1 cellular context compared by ENCODE assay signal in the genomic region with DNA sequence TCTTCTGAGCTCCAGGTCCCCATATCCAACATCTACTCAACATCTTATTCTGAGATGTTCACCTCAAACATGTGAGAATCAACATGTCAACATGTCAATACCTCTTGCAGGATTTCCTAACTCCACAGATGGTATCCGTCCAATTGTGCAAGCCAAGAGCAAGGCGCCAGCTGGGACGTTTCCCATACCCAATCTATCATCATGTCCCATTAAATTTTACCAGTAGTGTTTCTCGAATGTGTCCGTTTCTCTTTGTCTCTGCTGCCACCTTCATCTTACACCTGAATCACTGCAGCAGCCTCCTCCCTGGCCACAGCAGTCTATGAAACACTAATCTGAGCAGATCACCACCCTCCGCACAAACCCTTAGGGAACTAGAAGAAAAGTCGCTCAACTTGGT.
TF ChIP-seq lines count a peak whose summit lies in the region.

No MANE protein-coding gene starts in this region.

TF ChIP-seq in H1, 55 proteins besides CTCF, POLR2A, EP300 and RAD21 (continued from another document):
- TF ChIP-seq, protein P1, sequence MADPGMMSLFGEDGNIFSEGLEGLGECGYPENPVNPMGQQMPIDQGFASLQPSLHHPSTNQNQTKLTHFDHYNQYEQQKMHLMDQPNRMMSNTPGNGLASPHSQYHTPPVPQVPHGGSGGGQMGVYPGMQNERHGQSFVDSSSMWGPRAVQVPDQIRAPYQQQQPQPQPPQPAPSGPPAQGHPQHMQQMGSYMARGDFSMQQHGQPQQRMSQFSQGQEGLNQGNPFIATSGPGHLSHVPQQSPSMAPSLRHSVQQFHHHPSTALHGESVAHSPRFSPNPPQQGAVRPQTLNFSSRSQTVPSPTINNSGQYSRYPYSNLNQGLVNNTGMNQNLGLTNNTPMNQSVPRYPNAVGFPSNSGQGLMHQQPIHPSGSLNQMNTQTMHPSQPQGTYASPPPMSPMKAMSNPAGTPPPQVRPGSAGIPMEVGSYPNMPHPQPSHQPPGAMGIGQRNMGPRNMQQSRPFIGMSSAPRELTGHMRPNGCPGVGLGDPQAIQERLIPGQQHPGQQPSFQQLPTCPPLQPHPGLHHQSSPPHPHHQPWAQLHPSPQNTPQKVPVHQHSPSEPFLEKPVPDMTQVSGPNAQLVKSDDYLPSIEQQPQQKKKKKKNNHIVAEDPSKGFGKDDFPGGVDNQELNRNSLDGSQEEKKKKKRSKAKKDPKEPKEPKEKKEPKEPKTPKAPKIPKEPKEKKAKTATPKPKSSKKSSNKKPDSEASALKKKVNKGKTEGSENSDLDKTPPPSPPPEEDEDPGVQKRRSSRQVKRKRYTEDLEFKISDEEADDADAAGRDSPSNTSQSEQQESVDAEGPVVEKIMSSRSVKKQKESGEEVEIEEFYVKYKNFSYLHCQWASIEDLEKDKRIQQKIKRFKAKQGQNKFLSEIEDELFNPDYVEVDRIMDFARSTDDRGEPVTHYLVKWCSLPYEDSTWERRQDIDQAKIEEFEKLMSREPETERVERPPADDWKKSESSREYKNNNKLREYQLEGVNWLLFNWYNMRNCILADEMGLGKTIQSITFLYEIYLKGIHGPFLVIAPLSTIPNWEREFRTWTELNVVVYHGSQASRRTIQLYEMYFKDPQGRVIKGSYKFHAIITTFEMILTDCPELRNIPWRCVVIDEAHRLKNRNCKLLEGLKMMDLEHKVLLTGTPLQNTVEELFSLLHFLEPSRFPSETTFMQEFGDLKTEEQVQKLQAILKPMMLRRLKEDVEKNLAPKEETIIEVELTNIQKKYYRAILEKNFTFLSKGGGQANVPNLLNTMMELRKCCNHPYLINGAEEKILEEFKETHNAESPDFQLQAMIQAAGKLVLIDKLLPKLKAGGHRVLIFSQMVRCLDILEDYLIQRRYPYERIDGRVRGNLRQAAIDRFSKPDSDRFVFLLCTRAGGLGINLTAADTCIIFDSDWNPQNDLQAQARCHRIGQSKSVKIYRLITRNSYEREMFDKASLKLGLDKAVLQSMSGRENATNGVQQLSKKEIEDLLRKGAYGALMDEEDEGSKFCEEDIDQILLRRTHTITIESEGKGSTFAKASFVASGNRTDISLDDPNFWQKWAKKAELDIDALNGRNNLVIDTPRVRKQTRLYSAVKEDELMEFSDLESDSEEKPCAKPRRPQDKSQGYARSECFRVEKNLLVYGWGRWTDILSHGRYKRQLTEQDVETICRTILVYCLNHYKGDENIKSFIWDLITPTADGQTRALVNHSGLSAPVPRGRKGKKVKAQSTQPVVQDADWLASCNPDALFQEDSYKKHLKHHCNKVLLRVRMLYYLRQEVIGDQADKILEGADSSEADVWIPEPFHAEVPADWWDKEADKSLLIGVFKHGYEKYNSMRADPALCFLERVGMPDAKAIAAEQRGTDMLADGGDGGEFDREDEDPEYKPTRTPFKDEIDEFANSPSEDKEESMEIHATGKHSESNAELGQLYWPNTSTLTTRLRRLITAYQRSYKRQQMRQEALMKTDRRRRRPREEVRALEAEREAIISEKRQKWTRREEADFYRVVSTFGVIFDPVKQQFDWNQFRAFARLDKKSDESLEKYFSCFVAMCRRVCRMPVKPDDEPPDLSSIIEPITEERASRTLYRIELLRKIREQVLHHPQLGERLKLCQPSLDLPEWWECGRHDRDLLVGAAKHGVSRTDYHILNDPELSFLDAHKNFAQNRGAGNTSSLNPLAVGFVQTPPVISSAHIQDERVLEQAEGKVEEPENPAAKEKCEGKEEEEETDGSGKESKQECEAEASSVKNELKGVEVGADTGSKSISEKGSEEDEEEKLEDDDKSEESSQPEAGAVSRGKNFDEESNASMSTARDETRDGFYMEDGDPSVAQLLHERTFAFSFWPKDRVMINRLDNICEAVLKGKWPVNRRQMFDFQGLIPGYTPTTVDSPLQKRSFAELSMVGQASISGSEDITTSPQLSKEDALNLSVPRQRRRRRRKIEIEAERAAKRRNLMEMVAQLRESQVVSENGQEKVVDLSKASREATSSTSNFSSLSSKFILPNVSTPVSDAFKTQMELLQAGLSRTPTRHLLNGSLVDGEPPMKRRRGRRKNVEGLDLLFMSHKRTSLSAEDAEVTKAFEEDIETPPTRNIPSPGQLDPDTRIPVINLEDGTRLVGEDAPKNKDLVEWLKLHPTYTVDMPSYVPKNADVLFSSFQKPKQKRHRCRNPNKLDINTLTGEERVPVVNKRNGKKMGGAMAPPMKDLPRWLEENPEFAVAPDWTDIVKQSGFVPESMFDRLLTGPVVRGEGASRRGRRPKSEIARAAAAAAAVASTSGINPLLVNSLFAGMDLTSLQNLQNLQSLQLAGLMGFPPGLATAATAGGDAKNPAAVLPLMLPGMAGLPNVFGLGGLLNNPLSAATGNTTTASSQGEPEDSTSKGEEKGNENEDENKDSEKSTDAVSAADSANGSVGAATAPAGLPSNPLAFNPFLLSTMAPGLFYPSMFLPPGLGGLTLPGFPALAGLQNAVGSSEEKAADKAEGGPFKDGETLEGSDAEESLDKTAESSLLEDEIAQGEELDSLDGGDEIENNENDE (IDR thresholded peaks at IDR 0.05; ENCODE audit: insufficient replicate concordance, low read length), result no peak
- TF ChIP-seq SP4 (IDR thresholded peaks at IDR 0.05; ENCODE audit: low read length) (no peak), ZNF274 (IDR thresholded peaks at IDR 0.05; ENCODE audit: borderline replicate concordance, extremely low read depth, low read length) (no peak), TBP (IDR thresholded peaks at IDR 0.05; ENCODE audit: low read depth, low read length) (no peak)
